In the genomic region with DNA sequence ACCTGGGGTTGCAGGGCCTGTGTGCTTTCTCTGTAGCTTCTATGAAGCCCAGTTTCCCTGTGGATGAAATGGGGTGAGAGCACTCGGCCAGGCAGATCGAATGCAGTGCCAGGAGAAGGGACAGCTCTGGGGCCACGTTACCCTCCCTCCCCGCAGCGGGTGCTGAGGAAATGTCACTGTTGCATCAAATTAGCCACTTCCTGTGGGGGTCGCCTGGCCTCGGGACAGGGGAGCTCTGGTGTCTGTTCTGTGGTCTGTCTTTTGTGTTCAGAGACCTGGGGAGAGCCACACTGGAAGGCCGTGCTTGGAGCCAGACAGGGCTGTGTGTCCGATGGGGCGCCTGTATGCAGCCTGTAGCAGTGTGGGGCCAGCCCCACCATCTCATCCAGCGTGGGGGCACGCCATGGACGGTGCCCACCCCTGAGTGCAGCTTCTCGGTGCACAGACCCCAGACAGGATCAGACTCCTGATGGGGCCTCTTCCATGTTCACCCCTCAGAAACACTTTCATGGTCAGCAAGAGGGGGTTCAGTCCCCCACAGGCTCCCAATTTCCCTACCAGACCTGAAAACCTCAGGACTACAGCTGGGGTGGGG, we compare ENCODE assay signal across 8 cellular contexts. TPM values are rescaled to one million over a fixed set of nuclear protein-coding genes. Genes with fewer than 3 reads are reported as not detected.
A peak's percentile ranks its signal among the peaks of the same experiment; 100 is the strongest.
DNase-seq lines count a peak whose midpoint lies in the region; ATAC-seq, FAIRE-seq and TF ChIP-seq lines count a peak whose summit lies in the region.

No MANE protein-coding gene starts in this region.

- H3K4me3 ChIP-seq in GM06990 (replicated peaks; ENCODE audit: low read depth, low read length) (no peak overlapping the region), K562 (no peak overlapping the region), PC-9 (no peak overlapping the region), kidney (ENCODE audit: low read length in 2 of 2) (no peak overlapping the region)

- peak; percentile 56 for ATAC-seq in GM21619 (IDR thresholded peaks at IDR 0.05; ENCODE audit: unreplicated experiment)
- no peak for ATAC-seq in K562
- peak; percentile 76 for ATAC-seq in stimulated activated naive CD8-positive, alpha-beta T cell treated with anti-CD3 and anti-CD28 coated beads, Interleukin-15, Interleukin-2, amounts not matched to agents 100 U/mL and 50 U/mL, for 24 hours
- ATAC-seq in HG02763 (IDR thresholded peaks at IDR 0.05; ENCODE audit: unreplicated experiment): no peak

- TF ChIP-seq EP300 in K562 (IDR thresholded peaks at IDR 0.05; ENCODE audit: low read length): no peak

- H3K9ac ChIP-seq in K562 (ENCODE audit: insufficient read depth in 1 of 2, low read depth in 2 of 2, low read length in 2 of 2) (peak overlapping the region in 1 of 2 experiments; percentile 37; a peak in 2 of 4 replicates), kidney (ENCODE audit: low read length in 2 of 2) (no peak overlapping the region)

- H3K27me3 ChIP-seq in GM06990 (replicated peaks; ENCODE audit: control insufficient read depth, insufficient read depth, low read length) (no peaks in the 10 kb centered on the region), K562 (ENCODE audit: control insufficient read depth in 2 of 2, insufficient read depth in 2 of 2, low read length in 2 of 2) (no peaks in the 10 kb centered on the region), PC-9 (ENCODE audit: insufficient read depth, low read depth) (no peaks in the 10 kb centered on the region)

- H3K79me2 ChIP-seq in K562 (ENCODE audit: control insufficient read depth, insufficient read depth, low read length) (no peaks in the 10 kb centered on the region), PC-9 (ENCODE audit: low read depth) (no peaks in the 10 kb centered on the region)

- BruUV-seq in K562 (replicated peaks; lab: Mats Ljungman, UMichigan) (no TSS peak), PC-9 (replicated peaks; lab: Mats Ljungman, UMichigan) (no TSS peak)

- intact Hi-C loops in K562 (cut with micrococcal nuclease): no loop called here
- intact Hi-C loops in PC-9 (cut with micrococcal nuclease; ENCODE audit: unreplicated experiment): no loop called here
- intact Hi-C loops in kidney (cut with DNase I): no loop called here

- POLR2A ChIA-PET in K562 (lab: Yijun Ruan, JAX): interaction anchor here (0.6 to 1.2 kb wide), 4 partner anchors 10 to 501 kb away, joined by 3 to 5 read pairs (median 3); no protein-coding TSS in a partner anchor
- POLR2A ChIA-PET in PC-9 (lab: Charles Lee; ENCODE audit: unreplicated experiment): no interaction called here

- H2AFZ ChIP-seq in K562 (ENCODE audit: low read depth, low read length) (no peak overlapping the region), PC-9 (no peak overlapping the region)

- H3K4me1 ChIP-seq in K562 (replicated peaks in 1 of 2; ENCODE audit: control insufficient read depth in 2 of 2, insufficient read depth in 2 of 2, low read length in 2 of 2) (peaks cover 6 to 84% of the 10 kb centered on the region in 2 experiments; a peak in 3 of 5 replicates), PC-9 (replicated peaks; ENCODE audit: insufficient read depth) (no peaks in the 10 kb centered on the region), kidney (ENCODE audit: control insufficient read depth in 1 of 2, insufficient read depth in 1 of 2, low read depth in 1 of 2, low read length in 2 of 2) (peaks cover 11 to 24% of the 10 kb centered on the region in 2 donors)

- H3K9me3 ChIP-seq in K562 (replicated peaks; ENCODE audit: control insufficient read depth, insufficient read depth, low read depth, low read length): no peaks in the 10 kb centered on the region
- H3K9me3 ChIP-seq in PC-9 (ENCODE audit: insufficient read depth, low read depth): no peaks in the 10 kb centered on the region
- no peaks in the 10 kb centered on the region for H3K9me3 ChIP-seq in kidney (ENCODE audit: control insufficient read depth in 1 of 2, low read length in 2 of 2)

- no peaks in the 10 kb centered on the region for H3K9me2 ChIP-seq in PC-9 (ENCODE audit: insufficient read depth)

- H3K4me2 ChIP-seq in K562 (ENCODE audit: insufficient read depth, low read length) (no peak overlapping the region), PC-9 (no peak overlapping the region)

- no peak for TF ChIP-seq POLR2A in K562 (conservative IDR thresholded peaks at IDR 0.05)

- TF ChIP-seq CTCF in GM06990 (IDR thresholded peaks at IDR 0.05; ENCODE audit: insufficient read depth, low read length, poor library complexity, severe bottlenecking): no peak
- TF ChIP-seq CTCF in K562 (IDR thresholded peaks at IDR 0.05 in 2 of 3, conservative IDR thresholded peaks at IDR 0.05 in 1 of 3; ENCODE audit: insufficient read depth in 2 of 3, low read depth in 1 of 3, low read length in 3 of 3): no peak
- TF ChIP-seq CTCF in PC-9 (conservative IDR thresholded peaks at IDR 0.05): no peak
- TF ChIP-seq CTCF in kidney (IDR thresholded peaks at IDR 0.05; ENCODE audit: borderline replicate concordance, extremely low read depth, insufficient read depth): no peak

- peaks cover 4% of the 10 kb centered on the region for H3K36me3 ChIP-seq in GM06990 (ENCODE audit: control insufficient read depth, insufficient read depth, low read length)
- no peaks in the 10 kb centered on the region for H3K36me3 ChIP-seq in K562 (ENCODE audit: control insufficient read depth, insufficient read depth, low read length)
- no peaks in the 10 kb centered on the region for H3K36me3 ChIP-seq in PC-9 (ENCODE audit: low read depth)
- H3K36me3 ChIP-seq in kidney (ENCODE audit: control insufficient read depth in 1 of 2, insufficient read depth in 2 of 2, low read length in 2 of 2): peaks cover 2 to 10% of the 10 kb centered on the region in 2 donors

- FAIRE-seq in K562 (lab: Jason Lieb, UNC) (no peak), kidney (lab: Jason Lieb, UNC) (no peak)

- TF ChIP-seq RAD21 in K562 (CRISPR knock-in tag; conservative IDR thresholded peaks at IDR 0.05 in 1 of 2, IDR thresholded peaks at IDR 0.05 in 1 of 2): no peak

- WGBS in K562 (ENCODE audit: insufficient coverage, low coverage, missing lambda C conversion rate): 24% methylated on average over 14 of the region's 14 CpGs

- CTCF ChIA-PET in K562 (lab: Yijun Ruan, JAX; ENCODE audit: low intra/inter-chr PET ratio): no interaction called here
- CTCF ChIA-PET in PC-9 (lab: Charles Lee): no interaction called here

- no peak overlapping the region for H3K27ac ChIP-seq in K562 (ENCODE audit: extremely low read depth, low read depth, low read length)
- H3K27ac ChIP-seq in PC-9: no peak overlapping the region
- no peak overlapping the region for H3K27ac ChIP-seq in kidney (ENCODE audit: low read depth in 2 of 2, low read length in 2 of 2)

- 0 out of 2 replicates have a peak, but pooled peaks cover 3% of the 10 kb centered on the region for H3F3A ChIP-seq in PC-9 (ENCODE audit: insufficient read depth, low read depth)

- peak; percentile 77 for DNase-seq in GM06990 (ENCODE audit: extremely low read depth, insufficient read length)
- peak; percentile 76 to 90 for DNase-seq in NOMO-1 (lab: John Stamatoyannopoulos, UW; ENCODE audit: unreplicated experiment in 2 of 2)
- DNase-seq in K562 (ENCODE audit: extremely low read depth in 1 of 4, low spot score in 3 of 4): no peak
- peak; percentile 72 for DNase-seq in stimulated activated naive CD8-positive, alpha-beta T cell treated with anti-CD3 and anti-CD28 coated beads, Interleukin-15, Interleukin-2, amounts not matched to agents 100 U/mL and 50 U/mL, for 24 hours
- no peak for DNase-seq in PC-9
- DNase-seq in kidney: no peak

- in situ Hi-C loops in K562 (cut with MboI): no loop called here

- 0 out of 2 replicates have a peak, but pooled peaks cover 5% of the 10 kb centered on the region for H4K20me1 ChIP-seq in K562 (replicated peaks; ENCODE audit: control insufficient read depth, insufficient read depth, low read length)
- H4K20me1 ChIP-seq in PC-9 (ENCODE audit: insufficient read depth): peaks cover 43% of the 10 kb centered on the region

- H3K9me1 ChIP-seq in K562 (ENCODE audit: control insufficient read depth, insufficient read depth, low read length): no peaks in the 10 kb centered on the region

RNA-seq across cellular contexts. Expression of gene TTYH3, which starts 13.6 kb away (rescaled TPM):
- 4.3 and 18.5 TPM in 2 replicates for total RNA-seq in K562 (2011; cell fraction: chromatin; rRNA removed; ENCODE audit: low replicate concordance)
- total RNA-seq in K562 (2011; cell fraction: nucleolus; rRNA removed): 13.6 and 17.2 TPM in 2 replicates
- 8.4 and 9.7 TPM in 2 replicates for total RNA-seq in K562 (2011; cell fraction: nucleoplasm; rRNA removed)
- total RNA-seq in K562 (2014; rRNA removed): 1.4 and 1.5 TPM in 2 replicates
- 0.06 and 0.11 TPM in 2 replicates for total RNA-seq in K562 (2014; rRNA removed; fragmentation: Illumina TruSeq; extraction: Trizol)
- total RNA-seq in K562 (2015; rRNA removed; fragmentation: Illumina TruSeq; extraction: Trizol): 0.62 and 0.79 TPM in 2 replicates
- total RNA-seq in K562 (2021): 4.9 and 5.5 TPM in 2 replicates
- 1.7 and 4.5 TPM in 2 replicates for polyA plus RNA-seq in K562 (2011; rRNA removed)
- 2.7 and 5.1 TPM in 2 replicates for polyA plus RNA-seq in K562 (2011; cell fraction: cytosol; rRNA removed)
- 13.6 and 13.8 TPM in 2 replicates for polyA plus RNA-seq in K562 (2011; cell fraction: nucleus; rRNA removed)
- polyA plus RNA-seq in K562 (2012): 3.5 and 7.4 TPM in 2 replicates
- polyA plus RNA-seq in K562 (2014; fragmentation: Illumina TruSeq; extraction: Trizol): 1.1 and 2.0 TPM in 2 replicates
- under 1 TPM; 0.01 to 0.04 TPM for polyA plus RNA-seq in K562 (2014; fragmentation: Nextera tagmentation; extraction: Ambion mirVana)
- 1.1 and 1.9 TPM in 2 replicates for polyA plus RNA-seq in K562 (2014; rRNA removed)
- polyA minus RNA-seq in K562 (2011; rRNA and poly(A)+ RNA removed): 0.96 and 1.1 TPM in 2 replicates
- 5.5 and 6.6 TPM in 2 replicates for polyA minus RNA-seq in K562 (2011; cell fraction: cytosol; rRNA and poly(A)+ RNA removed)
- 5.7 and 5.9 TPM in 2 replicates for polyA minus RNA-seq in K562 (2011; cell fraction: nucleus; rRNA and poly(A)+ RNA removed)
- total RNA-seq in PC-9 (2021): 109 and 114 TPM in 2 replicates
- 55.0 TPM for total RNA-seq in kidney
- polyA plus RNA-seq in kidney (ENCODE audit: insufficient read depth, low read depth, low replicate concordance): 22.5 TPM

RNA-seq across cellular contexts. Expression of gene AMZ1, which starts 42.6 kb away (rescaled TPM):
- 0.07 and 0.12 TPM in 2 replicates for total RNA-seq in K562 (2011; cell fraction: chromatin; rRNA removed; ENCODE audit: low replicate concordance)
- 0.17 TPM in 1 of 2 replicates, not detected in the other for total RNA-seq in K562 (2011; cell fraction: nucleolus; rRNA removed)
- total RNA-seq in K562 (2011; cell fraction: nucleoplasm; rRNA removed): 0.07 and 0.08 TPM in 2 replicates
- total RNA-seq in K562 (2014; rRNA removed): not detected in 2 replicates
- not detected in 2 replicates for total RNA-seq in K562 (2014; rRNA removed; fragmentation: Illumina TruSeq; extraction: Trizol)
- not detected in 2 replicates for total RNA-seq in K562 (2015; rRNA removed; fragmentation: Illumina TruSeq; extraction: Trizol)
- not detected in 2 replicates for total RNA-seq in K562 (2021)
- not detected in 2 replicates for polyA plus RNA-seq in K562 (2011; rRNA removed)
- polyA plus RNA-seq in K562 (2011; cell fraction: cytosol; rRNA removed): not detected in 2 replicates
- not detected in 2 replicates for polyA plus RNA-seq in K562 (2011; cell fraction: nucleus; rRNA removed)
- 0.04 and 0.08 TPM in 2 replicates for polyA plus RNA-seq in K562 (2012)
- polyA plus RNA-seq in K562 (2014; fragmentation: Illumina TruSeq; extraction: Trizol): not detected in 2 replicates
- not detected for polyA plus RNA-seq in K562 (2014; fragmentation: Nextera tagmentation; extraction: Ambion mirVana)
- polyA plus RNA-seq in K562 (2014; rRNA removed): not detected in 2 replicates
- polyA minus RNA-seq in K562 (2011; rRNA and poly(A)+ RNA removed): 0.04 TPM in 1 of 2 replicates, not detected in the other
- polyA minus RNA-seq in K562 (2011; cell fraction: cytosol; rRNA and poly(A)+ RNA removed): not detected in 2 replicates
- polyA minus RNA-seq in K562 (2011; cell fraction: nucleus; rRNA and poly(A)+ RNA removed): not detected in 2 replicates
- total RNA-seq in PC-9 (2021): 0.50 TPM in 1 of 2 replicates, not detected in the other
- total RNA-seq in kidney: 0.16 TPM
- not detected for polyA plus RNA-seq in kidney (ENCODE audit: insufficient read depth, low read depth, low replicate concordance)

Comparison
In these comparisons a context has a peak if more than half of its experiments do, and no peak if none do; other contexts are left out.
1. DNase-seq: peak in GM06990 (single experiment), NOMO-1 (2 of 2) and stimulated activated naive CD8-positive, alpha-beta T cell treated with anti-CD3 and anti-CD28 coated beads, Interleukin-15, Interleukin-2, amounts not matched to agents 100 U/mL and 50 U/mL, for 24 hours (single experiment); none in K562 (0 of 4), PC-9 (0 of 2) and kidney (single experiment).
2. ATAC-seq: peak in GM21619 (single experiment) and stimulated activated naive CD8-positive, alpha-beta T cell treated with anti-CD3 and anti-CD28 coated beads, Interleukin-15, Interleukin-2, amounts not matched to agents 100 U/mL and 50 U/mL, for 24 hours (single experiment); none in K562 (single experiment) and HG02763 (single experiment).